ENCODE assay signal across 10 cellular contexts in the genomic region with DNA sequence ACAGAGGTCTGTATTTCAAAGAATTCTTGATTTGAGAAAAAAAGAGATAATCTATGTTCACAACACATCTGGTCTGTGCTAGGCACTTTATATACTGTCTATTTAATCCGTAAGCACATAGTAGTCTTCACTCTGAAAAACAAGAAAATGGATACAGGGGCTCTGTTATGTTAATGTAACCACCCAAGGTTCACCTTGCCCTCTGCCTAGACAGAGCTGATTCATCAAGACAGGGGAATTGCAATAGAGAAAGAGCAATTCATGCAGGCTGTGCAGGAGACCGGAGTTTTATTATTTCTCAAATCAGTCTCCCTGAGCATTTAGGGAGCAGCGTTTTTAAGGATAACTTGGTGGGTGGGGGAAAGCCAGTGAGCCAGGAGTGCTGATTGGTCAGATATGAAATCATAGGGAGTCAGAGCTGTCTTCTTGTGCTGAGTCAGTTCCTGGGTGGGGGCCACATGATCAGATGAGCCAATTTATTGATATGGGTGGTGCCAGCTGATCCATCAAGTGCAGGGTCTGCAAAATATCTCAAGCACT.
A peak's percentile ranks its signal among the peaks of the same experiment; 100 is the strongest.
DNase-seq lines count a peak whose midpoint lies in the region; ATAC-seq and TF ChIP-seq lines count a peak whose summit lies in the region.
"Had no signal": no experiment of that assay in that cellular context is flagged by ENCODE, and none has a peak within 500 bp of the region (broad histone marks: within the 10 kb centered on the region; RNA-seq: fewer than 3 reads in every experiment).

No MANE protein-coding gene starts in this region.

- H3K27me3 ChIP-seq in CD8-positive, alpha-beta T cell (ENCODE audit: insufficient read depth, low read length) = no peaks in the 10 kb centered on the region

- H3K4me3 Mint-ChIP-seq in CD8-positive, alpha-beta T cell = no peak overlapping the region
- H3K4me3 Mint-ChIP-seq in T-helper 17 cell = no peak overlapping the region
- peak overlapping the region in 1 of 2 donors; percentile 62 for H3K4me3 Mint-ChIP-seq in effector memory CD8-positive, alpha-beta T cell

- H3K4me3 ChIP-seq in CD8-positive, alpha-beta T cell (ENCODE audit: low read depth, low read length) = no peak overlapping the region

- no peaks in the 10 kb centered on the region for H3K9me3 ChIP-seq in CD8-positive, alpha-beta T cell (ENCODE audit: low read length)
- H3K9me3 ChIP-seq in T-helper 17 cell (ENCODE audit: control insufficient read depth, low read length, poor library complexity, severe bottlenecking) = no peaks in the 10 kb centered on the region

- H3K9me3 Mint-ChIP-seq in CD8-positive, alpha-beta T cell = no peaks in the 10 kb centered on the region
- no peaks in the 10 kb centered on the region for H3K9me3 Mint-ChIP-seq in effector memory CD8-positive, alpha-beta T cell

- TF ChIP-seq CTCF in CD8-positive, alpha-beta T cell (IDR thresholded peaks at IDR 0.05) = no peak

- no peak for ATAC-seq in CD8-positive, alpha-beta T cell
- ATAC-seq in GM21717 (IDR thresholded peaks at IDR 0.05; ENCODE audit: unreplicated experiment) (peak; percentile 6), T-helper 17 cell (no peak), HG03460 (IDR thresholded peaks at IDR 0.05; ENCODE audit: unreplicated experiment) (no peak)
- ATAC-seq in effector memory CD8-positive, alpha-beta T cell (replicated peaks) = no peak
- ATAC-seq: Panc1 had no signal

- H3K27ac ChIP-seq in CD8-positive, alpha-beta T cell (ENCODE audit: low read depth, low read length) = no peak overlapping the region

- H3K27ac Mint-ChIP-seq in CD8-positive, alpha-beta T cell = peak overlapping the region; percentile 71
- peak overlapping the region; percentile 1 for H3K27ac Mint-ChIP-seq in T-helper 17 cell
- H3K27ac Mint-ChIP-seq in effector memory CD8-positive, alpha-beta T cell = peak overlapping the region; percentile 87 to 98

- intact Hi-C loops in CD8-positive, alpha-beta T cell (cut with DNase I, micrococcal nuclease) = no loop called here

- CTCF ChIA-PET in CD8-positive, alpha-beta T cell (lab: Charles Lee) = no interaction called here

- H3K27me3 Mint-ChIP-seq in CD8-positive, alpha-beta T cell (ENCODE audit: low read depth) = no peaks in the 10 kb centered on the region
- no peaks in the 10 kb centered on the region for H3K27me3 Mint-ChIP-seq in T-helper 17 cell
- no peaks in the 10 kb centered on the region for H3K27me3 Mint-ChIP-seq in effector memory CD8-positive, alpha-beta T cell

- peaks cover 36% of the 10 kb centered on the region for H3K4me1 ChIP-seq in CD8-positive, alpha-beta T cell (ENCODE audit: insufficient read depth, low read length)

- POLR2A ChIA-PET in CD8-positive, alpha-beta T cell (lab: Charles Lee) = no interaction called here

- H3K36me3 ChIP-seq in CD8-positive, alpha-beta T cell (ENCODE audit: insufficient read depth, low read length) = no peaks in the 10 kb centered on the region

- H3K36me3 Mint-ChIP-seq in CD8-positive, alpha-beta T cell = no peaks in the 10 kb centered on the region
- H3K36me3 Mint-ChIP-seq in T-helper 17 cell (ENCODE audit: low read depth) = no peaks in the 10 kb centered on the region
- H3K36me3 Mint-ChIP-seq in effector memory CD8-positive, alpha-beta T cell (ENCODE audit: insufficient read depth) = peaks cover 11% of the 10 kb centered on the region

- peaks cover 51% of the 10 kb centered on the region for H3K4me1 Mint-ChIP-seq in CD8-positive, alpha-beta T cell (ENCODE audit: low read depth)
- H3K4me1 Mint-ChIP-seq in T-helper 17 cell = peaks cover 38% of the 10 kb centered on the region
- H3K4me1 Mint-ChIP-seq in effector memory CD8-positive, alpha-beta T cell (ENCODE audit: low read depth in 2 of 2) = peaks cover 37 to 53% of the 10 kb centered on the region in 2 donors

- no peak for DNase-seq in CD8-positive, alpha-beta T cell
- no peak for DNase-seq in T-helper 17 cell
- no peak for DNase-seq in effector memory CD8-positive, alpha-beta T cell
- no peak for DNase-seq in DMS 273 treated with DMSO at 0.1 percent for 48 hours (lab: John Stamatoyannopoulos, UW)
- no peak for DNase-seq in NCI-H1694 (lab: John Stamatoyannopoulos, UW)
- DNase-seq in GDM1 (lab: John Stamatoyannopoulos, UW) = no peak
- DNase-seq: NCI-H2081 treated with DMSO at 0.1 percent for 48 hours had no signal

Comparison
In these comparisons a context has a peak if more than half of its experiments do, and no peak if none do; other contexts are left out.
1. H3K27ac Mint-ChIP-seq: peak in every context shown above with its lines; median percentile 92 in effector memory CD8-positive, alpha-beta T cell; 71 in CD8-positive, alpha-beta T cell; 1 in T-helper 17 cell.